Comparison of ENCODE assay signal across 11 cellular contexts in the genomic region with DNA sequence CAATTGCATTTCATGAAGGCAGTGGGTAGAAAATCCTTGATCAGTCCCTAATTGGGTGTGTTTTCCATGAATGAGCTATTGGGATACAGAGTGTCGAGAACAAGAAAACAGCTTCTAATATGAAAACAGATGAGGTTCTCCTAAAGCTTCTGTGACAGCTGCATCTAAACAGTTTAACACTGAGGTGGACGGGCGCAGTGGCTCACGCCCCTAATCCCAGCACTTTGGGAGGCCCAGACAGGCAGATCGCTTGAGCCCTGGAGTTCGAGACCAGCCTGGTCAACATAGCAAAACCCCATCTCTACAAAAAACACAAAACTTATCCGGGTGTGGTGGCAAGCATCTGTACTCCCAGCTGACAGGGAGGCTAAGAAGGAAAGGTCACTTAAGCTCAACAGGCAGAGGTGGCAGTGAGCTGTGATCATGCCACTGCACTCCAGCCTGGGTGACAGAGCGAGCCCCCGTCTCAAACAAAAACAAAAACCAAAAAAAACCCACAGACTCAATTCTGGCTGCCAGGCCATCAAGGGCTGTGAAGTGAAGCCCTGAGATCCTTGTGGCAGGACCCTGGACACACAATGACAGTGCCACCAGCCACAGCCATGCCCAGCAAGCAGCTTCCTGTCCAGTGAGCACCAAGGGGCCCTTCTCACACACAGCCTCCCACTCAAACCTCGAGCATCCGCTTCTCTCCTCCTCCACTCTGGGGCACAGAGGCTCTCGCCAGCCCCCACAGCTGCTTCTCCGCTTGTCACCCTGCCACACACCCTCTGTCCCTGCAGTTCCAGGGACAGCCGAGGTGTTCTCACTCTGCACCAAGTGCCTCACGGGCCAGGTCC. TPM values are rescaled to one million over a fixed set of nuclear protein-coding genes. Genes with fewer than 3 reads are reported as not detected.
DNase-seq lines count a peak whose midpoint lies in the region; ATAC-seq and TF ChIP-seq lines count a peak whose summit lies in the region.
"Had no signal": no experiment of that assay in that cellular context is flagged by ENCODE, and none has a peak within 500 bp of the region (broad histone marks: within the 10 kb centered on the region; RNA-seq: fewer than 3 reads in every experiment).

No MANE protein-coding gene starts in this region.

- H3K9ac ChIP-seq in neuronal stem cell (ENCODE audit: low read depth, low read length, poor library complexity): no peak overlapping the region

- peak overlapping the region; percentile 41 for H3K4me3 ChIP-seq in CD8-positive, alpha-beta memory T cell (ENCODE audit: low read length)
- H3K4me3 ChIP-seq in NB4 (ENCODE audit: low read depth, low read length) (no peak overlapping the region), neuronal stem cell (ENCODE audit: low read length in 2 of 2) (no peak overlapping the region), upper lobe of left lung (no peak overlapping the region)

- peaks cover 89 to 97% (median 96%) of the 10 kb centered on the region in 3 donors for H3K4me1 Mint-ChIP-seq in CD8-positive, alpha-beta memory T cell
- peaks cover 94% of the 10 kb centered on the region for H3K4me1 Mint-ChIP-seq in activated naive CD8-positive, alpha-beta T cell treated with anti-CD3 and anti-CD28 coated beads, Interleukin-2, amount 50 U/mL, for 24 hours

- H3K9me3 Mint-ChIP-seq in CD8-positive, alpha-beta memory T cell: no peaks in the 10 kb centered on the region
- no peaks in the 10 kb centered on the region for H3K9me3 Mint-ChIP-seq in activated naive CD8-positive, alpha-beta T cell treated with anti-CD3 and anti-CD28 coated beads, Interleukin-2, amount 50 U/mL, for 24 hours

- no peak overlapping the region for H3K4me2 ChIP-seq in neuronal stem cell (ENCODE audit: insufficient read depth, low read length, poor library complexity, severe bottlenecking)

- TF ChIP-seq EP300 in upper lobe of left lung (IDR thresholded peaks at IDR 0.05): no peak

- H3K27ac ChIP-seq in CD8-positive, alpha-beta memory T cell (ENCODE audit: low read depth, low read length): no peak overlapping the region
- H3K27ac ChIP-seq in neuronal stem cell (replicated peaks; ENCODE audit: low read length) (no peak overlapping the region), upper lobe of left lung (no peak overlapping the region)
- H3K27ac ChIP-seq: brain microvascular endothelial cell had no signal

- no peak overlapping the region for H2BK5ac ChIP-seq in neuronal stem cell (ENCODE audit: low read length)

- CTCF ChIA-PET in CD8-positive, alpha-beta memory T cell (lab: Charles Lee): interaction anchor here (0.7 to 1.1 kb wide), 2 partner anchors 31 to 63 kb away, joined by 3 to 4 read pairs; no protein-coding TSS in a partner anchor

- H3K18ac ChIP-seq in neuronal stem cell (ENCODE audit: low read length): peak overlapping the region; percentile 36

- H2AK5ac ChIP-seq in neuronal stem cell (ENCODE audit: low read depth, low read length): no peak overlapping the region

- no CpG with 5 or more reads among the region's 15 CpGs for WGBS in neuronal stem cell (ENCODE audit: extremely low coverage in 2 of 2, insufficient read length in 2 of 2, insufficient replicate concordance in 1 of 2), 2 donors
- WGBS in upper lobe of left lung, 2 donors: 61 to 65% methylated on average over 15 of the region's 15 CpGs

- ATAC-seq in activated naive CD8-positive, alpha-beta T cell treated with anti-CD3 and anti-CD28 coated beads, Interleukin-2, amount 50 U/mL, for 24 hours: peak; percentile 37
- ATAC-seq in upper lobe of left lung (ENCODE audit: low FRiP score in 2 of 2) (no peak), SK-N-SH treated with all-trans-retinoic acid at 6 μM for 48 hours (no peak)

- TF ChIP-seq POLR2A in NB4 (IDR thresholded peaks at IDR 0.05; ENCODE audit: extremely low read depth, insufficient read length): no peak
- no peak for TF ChIP-seq POLR2A in upper lobe of left lung (IDR thresholded peaks at IDR 0.05)

- H3K27ac Mint-ChIP-seq in CD8-positive, alpha-beta memory T cell: peak overlapping the region; percentile 37 to 93 (median 83)
- H3K27ac Mint-ChIP-seq in activated naive CD8-positive, alpha-beta T cell treated with anti-CD3 and anti-CD28 coated beads, Interleukin-2, amount 50 U/mL, for 24 hours: peak overlapping the region; percentile 79

- POLR2A ChIA-PET in CD8-positive, alpha-beta memory T cell (lab: Charles Lee): interaction anchor here (0.6 to 0.7 kb wide), 2 partner anchors 28 to 55 kb away, joined by 4 to 8 read pairs; no protein-coding TSS in a partner anchor

- peaks cover 20% of the 10 kb centered on the region for H3K79me1 ChIP-seq in neuronal stem cell (ENCODE audit: low read depth, low read length)

- peak overlapping the region; percentile 76 to 84 (median 79) for H3K4me3 Mint-ChIP-seq in CD8-positive, alpha-beta memory T cell
- H3K4me3 Mint-ChIP-seq in activated naive CD8-positive, alpha-beta T cell treated with anti-CD3 and anti-CD28 coated beads, Interleukin-2, amount 50 U/mL, for 24 hours: peak overlapping the region; percentile 42

- no peak overlapping the region for H2BK120ac ChIP-seq in neuronal stem cell (ENCODE audit: low read depth, low read length)

- H2BK15ac ChIP-seq in neuronal stem cell (ENCODE audit: low read length): no peak overlapping the region

- no peaks in the 10 kb centered on the region for H3K36me3 Mint-ChIP-seq in CD8-positive, alpha-beta memory T cell
- peaks cover 3% of the 10 kb centered on the region for H3K36me3 Mint-ChIP-seq in activated naive CD8-positive, alpha-beta T cell treated with anti-CD3 and anti-CD28 coated beads, Interleukin-2, amount 50 U/mL, for 24 hours (ENCODE audit: low read depth)

- DNase-seq in CD8-positive, alpha-beta memory T cell: peak in 3 of 5 donors; percentile 13 to 53 (median 22)
- DNase-seq in NB4 (ENCODE audit: low read depth) (peak; percentile 79), neuronal stem cell (ENCODE audit: low spot score) (no peak), cerebellar cortex (ENCODE audit: low spot score) (no peak), upper lobe of left lung (no peak)
- DNase-seq in activated naive CD8-positive, alpha-beta T cell treated with anti-CD3 and anti-CD28 coated beads, Interleukin-2, amount 50 U/mL, for 24 hours: peak; percentile 40
- DNase-seq: brain microvascular endothelial cell, DMS79, HCEC 1CT, NCI-H1105 treated with DMSO at 0.1 percent for 48 hours had no signal

- no peak overlapping the region for H2AFZ ChIP-seq in neuronal stem cell (ENCODE audit: low read length)

- H3K14ac ChIP-seq in neuronal stem cell (ENCODE audit: low read length): peak overlapping the region; percentile 65

- no peak overlapping the region for H4K8ac ChIP-seq in neuronal stem cell (ENCODE audit: low read depth, low read length)

- peak overlapping the region; percentile 27 for H3K23ac ChIP-seq in neuronal stem cell (ENCODE audit: low read depth, low read length, poor library complexity)

- no peaks in the 10 kb centered on the region for H3K27me3 ChIP-seq in CD8-positive, alpha-beta memory T cell (ENCODE audit: insufficient read depth, low read length, poor library complexity, severe bottlenecking)
- no peaks in the 10 kb centered on the region for H3K27me3 ChIP-seq in neuronal stem cell (ENCODE audit: control insufficient read depth in 3 of 3, insufficient read depth in 3 of 3, low read depth in 1 of 3, low read length in 3 of 3)
- H3K27me3 ChIP-seq in upper lobe of left lung: no peaks in the 10 kb centered on the region
- H3K27me3 ChIP-seq: brain microvascular endothelial cell had no signal

- no peak overlapping the region for H3K4ac ChIP-seq in neuronal stem cell (ENCODE audit: low read length)

- H3K4me1 ChIP-seq in CD8-positive, alpha-beta memory T cell (ENCODE audit: insufficient read depth, low read length): peaks cover 96% of the 10 kb centered on the region
- peaks cover 33 to 40% of the 10 kb centered on the region in 2 donors for H3K4me1 ChIP-seq in neuronal stem cell (ENCODE audit: control insufficient read depth in 2 of 2, insufficient read depth in 1 of 2, low read depth in 1 of 2, low read length in 2 of 2)
- peaks cover 74 to 97% (median 82%) of the 10 kb centered on the region in 4 donors for H3K4me1 ChIP-seq in upper lobe of left lung

- H3K36me3 ChIP-seq in CD8-positive, alpha-beta memory T cell (ENCODE audit: insufficient read depth, low read length): no peaks in the 10 kb centered on the region
- H3K36me3 ChIP-seq in neuronal stem cell (replicated peaks in 1 of 2; ENCODE audit: control insufficient read depth in 2 of 2, insufficient read depth in 2 of 2, low read length in 2 of 2) (peaks cover 2 to 9% of the 10 kb centered on the region in 2 donors), upper lobe of left lung (no peaks in the 10 kb centered on the region)
- H3K36me3 ChIP-seq: brain microvascular endothelial cell had no signal

- no peak overlapping the region for H4K91ac ChIP-seq in neuronal stem cell (ENCODE audit: low read depth, low read length, poor library complexity)

- H3K9me3 ChIP-seq in CD8-positive, alpha-beta memory T cell (ENCODE audit: low read length): no peaks in the 10 kb centered on the region
- no peaks in the 10 kb centered on the region for H3K9me3 ChIP-seq in neuronal stem cell (replicated peaks in 1 of 2; ENCODE audit: control insufficient read depth in 2 of 2, insufficient read depth in 1 of 2, low read depth in 1 of 2, low read length in 2 of 2)
- H3K9me3 ChIP-seq in upper lobe of left lung: no peaks in the 10 kb centered on the region

- no peaks in the 10 kb centered on the region for H3K27me3 Mint-ChIP-seq in CD8-positive, alpha-beta memory T cell
- H3K27me3 Mint-ChIP-seq in activated naive CD8-positive, alpha-beta T cell treated with anti-CD3 and anti-CD28 coated beads, Interleukin-2, amount 50 U/mL, for 24 hours: no peaks in the 10 kb centered on the region

- no peak for TF ChIP-seq CTCF in NB4 (IDR thresholded peaks at IDR 0.05; ENCODE audit: low read depth, low read length)
- no peak for TF ChIP-seq CTCF in upper lobe of left lung (IDR thresholded peaks at IDR 0.05)

- H2BK12ac ChIP-seq in neuronal stem cell (ENCODE audit: low read length): no peak overlapping the region

TF ChIP-seq in SK-N-SH treated with all-trans-retinoic acid at 6 μM for 48 hours, 23 proteins besides CTCF, POLR2A, EP300 and RAD21 (continues in another document):
- TF ChIP-seq TOX (CRISPR knock-in tag; IDR thresholded peaks at IDR 0.05; ENCODE audit: borderline replicate concordance) (no peak), ZFP30 (CRISPR knock-in tag; IDR thresholded peaks at IDR 0.05) (no peak)

RNA-seq across cellular contexts. Expression of a gene that starts 44.0 kb away (rescaled TPM):
- total RNA-seq in CD8-positive, alpha-beta memory T cell: 100 to 1,000 TPM; 130 to 150 TPM
- polyA plus RNA-seq in CD8-positive, alpha-beta memory T cell: 39.8 TPM
- polyA plus RNA-seq in neuronal stem cell (2013, experiment 1 of 2): 65.4 TPM
- polyA plus RNA-seq in neuronal stem cell (2013, experiment 2 of 2): 69.8 TPM
- total RNA-seq in upper lobe of left lung: 100 to 1,000 TPM in 5 of 6 donors, 10 to 100 TPM in 1; 92.4 to 313 (median 134) TPM

Comparison
In these comparisons a context has a peak if more than half of its experiments do, and no peak if none do; other contexts are left out.
1. DNase-seq: peak in CD8-positive, alpha-beta memory T cell (3 of 5), NB4 (single experiment) and activated naive CD8-positive, alpha-beta T cell treated with anti-CD3 and anti-CD28 coated beads, Interleukin-2, amount 50 U/mL, for 24 hours (single experiment); none in neuronal stem cell (single experiment), cerebellar cortex (single experiment) and upper lobe of left lung (0 of 2).